ENCODE assay signal across 31 cellular contexts in the genomic region with DNA sequence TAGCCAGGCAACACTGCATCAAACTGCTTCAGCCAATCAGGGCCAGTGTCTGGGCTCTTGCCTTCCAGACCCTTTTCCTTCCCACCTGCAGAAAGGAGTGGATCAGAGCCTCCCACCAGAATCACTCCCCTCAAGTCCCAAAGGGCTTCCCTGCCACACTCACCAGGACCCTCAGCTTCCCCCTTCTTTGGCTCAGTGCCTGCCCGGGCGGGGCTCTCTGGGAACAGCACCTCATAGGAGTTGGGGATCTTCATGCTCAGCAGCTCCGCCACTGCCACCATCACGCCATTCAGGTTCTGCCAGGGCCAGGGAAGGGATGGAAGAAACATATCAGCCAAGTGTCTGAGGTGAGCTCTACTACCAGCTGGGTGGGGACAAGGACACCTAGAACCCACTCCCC. TPM values are rescaled to one million over a fixed set of nuclear protein-coding genes. Genes with fewer than 3 reads are reported as not detected.
DNase-seq lines count a peak whose midpoint lies in the region; ATAC-seq and TF ChIP-seq lines count a peak whose summit lies in the region.
"Had no signal": no experiment of that assay in that cellular context is flagged by ENCODE, and none has a peak within 500 bp of the region (broad histone marks: within the 10 kb centered on the region; RNA-seq: fewer than 3 reads in every experiment).

No MANE protein-coding gene starts in this region.

- no peaks in the 10 kb centered on the region for H3K79me2 ChIP-seq in MM.1S (ENCODE audit: low read length)

- no peaks in the 10 kb centered on the region for H3K9me3 Mint-ChIP-seq in activated CD8-positive, alpha-beta T cell treated with anti-CD3 and anti-CD28 coated beads for 36 hours
- no peaks in the 10 kb centered on the region for H3K9me3 Mint-ChIP-seq in Calu3 (ENCODE audit: low read depth, unreplicated experiment)
- H3K9me3 Mint-ChIP-seq: activated naive CD4-positive, alpha-beta T cell treated with anti-CD3 and anti-CD28 coated beads, Interleukin-2, amount 50 U/mL, for 24 hours; IgD-negative memory B cell; naive B cell; stimulated activated naive CD8-positive, alpha-beta T cell treated with anti-CD3 and anti-CD28 coated beads, Interleukin-15, amount 100 ng/mL, for 72 hours had no signal

- H4K20me1 ChIP-seq in MM.1S (ENCODE audit: insufficient read depth, low read length), result no peaks in the 10 kb centered on the region

- intact Hi-C loops in activated CD8-positive, alpha-beta T cell treated with anti-CD3 and anti-CD28 coated beads for 36 hours (cut with micrococcal nuclease), result no loop called here
- intact Hi-C loops in Calu3 (cut with micrococcal nuclease; ENCODE audit: unreplicated experiment), result no loop called here

- no peaks in the 10 kb centered on the region for H3F3A ChIP-seq in MM.1S (ENCODE audit: insufficient read depth, low read length)

- no peak overlapping the region for H3K4me3 Mint-ChIP-seq in activated CD8-positive, alpha-beta T cell treated with anti-CD3 and anti-CD28 coated beads for 36 hours
- H3K4me3 Mint-ChIP-seq in Calu3 (ENCODE audit: low read depth, unreplicated experiment), result no peak overlapping the region
- H3K4me3 Mint-ChIP-seq: activated naive CD4-positive, alpha-beta T cell treated with anti-CD3 and anti-CD28 coated beads, Interleukin-2, amount 50 U/mL, for 24 hours; IgD-negative memory B cell; stimulated activated naive CD8-positive, alpha-beta T cell treated with anti-CD3 and anti-CD28 coated beads, Interleukin-15, amount 100 ng/mL, for 72 hours had no signal

- peaks cover 34% of the 10 kb centered on the region for H3K36me3 Mint-ChIP-seq in activated CD8-positive, alpha-beta T cell treated with anti-CD3 and anti-CD28 coated beads for 36 hours (ENCODE audit: low read depth)
- H3K36me3 Mint-ChIP-seq in Calu3 (ENCODE audit: insufficient read depth, unreplicated experiment), result peaks cover 35% of the 10 kb centered on the region

- no peaks in the 10 kb centered on the region for H3K27me3 ChIP-seq in MM.1S (replicated peaks; ENCODE audit: insufficient read depth, low read length)
- H3K27me3 ChIP-seq: ascending aorta, ovary had no signal

- H3K4me1 ChIP-seq in MM.1S (ENCODE audit: low read length), result no peaks in the 10 kb centered on the region
- H3K4me1 ChIP-seq: ascending aorta had no signal

- ATAC-seq in activated CD8-positive, alpha-beta T cell treated with anti-CD3 and anti-CD28 coated beads for 36 hours, result no peak
- ATAC-seq in left lobe of liver (no peak), HG02885 (IDR thresholded peaks at IDR 0.05; ENCODE audit: poor library complexity, unreplicated experiment) (no peak)
- ATAC-seq: stimulated activated naive CD8-positive, alpha-beta T cell treated with anti-CD3 and anti-CD28 coated beads, Interleukin-15, amount 100 ng/mL, for 72 hours had no signal

- BruUV-seq in Calu3 (replicated peaks; lab: Mats Ljungman, UMichigan), result no TSS peak

- no peaks in the 10 kb centered on the region for H3K9me2 ChIP-seq in MM.1S (replicated peaks; ENCODE audit: insufficient read depth, low read length)

- H3K4me1 Mint-ChIP-seq in activated CD8-positive, alpha-beta T cell treated with anti-CD3 and anti-CD28 coated beads for 36 hours (ENCODE audit: low read depth), result peaks cover 2% of the 10 kb centered on the region
- H3K4me1 Mint-ChIP-seq in Calu3 (ENCODE audit: low read depth, unreplicated experiment), result no peaks in the 10 kb centered on the region
- H3K4me1 Mint-ChIP-seq: activated naive CD4-positive, alpha-beta T cell treated with anti-CD3 and anti-CD28 coated beads, Interleukin-2, amount 50 U/mL, for 24 hours; stimulated activated naive CD8-positive, alpha-beta T cell treated with anti-CD3 and anti-CD28 coated beads, Interleukin-15, amount 100 ng/mL, for 72 hours had no signal

- no peak overlapping the region for H3K9ac ChIP-seq in MM.1S (ENCODE audit: low read length)

- TF ChIP-seq CTCF in 22Rv1 (IDR thresholded peaks at IDR 0.05) (no peak), Calu3 (IDR thresholded peaks at IDR 0.05; ENCODE audit: unreplicated experiment) (no peak), MM.1S (IDR thresholded peaks at IDR 0.05; ENCODE audit: low read length) (no peak)
- no peak for TF ChIP-seq CTCF in activated CD8-positive, alpha-beta T cell treated with anti-CD3 and anti-CD28 coated beads for 36 hours (IDR thresholded peaks at IDR 0.05)

- peak; percentile 5 for DNase-seq in 8988T
- no peak for DNase-seq in activated CD8-positive, alpha-beta T cell treated with anti-CD3 and anti-CD28 coated beads for 36 hours
- DNase-seq in left lobe of liver (ENCODE audit: low spot score), result peak; percentile 48
- DNase-seq in activated gamma-delta T cell (lab: John Stamatoyannopoulos, UW), result no peak
- no peak for DNase-seq in Calu3
- no peak for DNase-seq in MM.1S
- DNase-seq: activated CD4-positive, alpha-beta T cell treated with anti-CD3 and anti-CD28 coated beads, Interleukin-2, amount 50 U/mL, for 1 hour; activated T-cell treated with anti-CD3 and anti-CD28 coated beads for 4 hours; GOT3; hippocampal formation; left ventricle myocardium inferior; mesendoderm; naive B cell; NCI-H1105; NCI-H187 treated with DMSO at 0.1 percent for 48 hours; NCI-H2171 treated with DMSO at 0.1 percent for 48 hours; NCI-H524; NK-92 treated with Interleukin-12 subunit alpha and Interleukin-12 subunit beta, amount 100 ng/mL, for 24 hours; PC-9; SHP77; stimulated activated naive CD8-positive, alpha-beta T cell treated with anti-CD3 and anti-CD28 coated beads, Interleukin-15, amount 100 ng/mL, for 72 hours; T-helper 9 cell had no signal

- CTCF ChIA-PET in activated CD8-positive, alpha-beta T cell treated with anti-CD3 and anti-CD28 coated beads for 36 hours (lab: Charles Lee), result interaction anchor here (0.8 to 1.8 kb wide), 4 partner anchors 9 to 69 kb away, joined by 3 to 7 read pairs (median 4); no protein-coding TSS in a partner anchor
- CTCF ChIA-PET in Calu3 (lab: Charles Lee), result no interaction called here

- H3K9me3 ChIP-seq in MM.1S (replicated peaks; ENCODE audit: insufficient read depth, low read length), result no peaks in the 10 kb centered on the region
- H3K9me3 ChIP-seq: ascending aorta, left ventricle myocardium inferior, ovary had no signal

- no peak overlapping the region for H3K4me3 ChIP-seq in MM.1S (ENCODE audit: low read length)
- H3K4me3 ChIP-seq: ascending aorta, left ventricle myocardium inferior, ovary, PC-9, skin epidermis had no signal

- H3K27ac ChIP-seq in 22Rv1, result peak overlapping the region; percentile 2; the same call in 1 of the 2 replicates
- H3K27ac ChIP-seq in MM.1S (ENCODE audit: low read length), result no peak overlapping the region
- H3K27ac ChIP-seq: ascending aorta, left ventricle myocardium inferior, ovary, PC-9, skin epidermis had no signal

- no peaks in the 10 kb centered on the region; the same call in 1 of the 2 replicates for H3K36me3 ChIP-seq in MM.1S (replicated peaks; ENCODE audit: insufficient read depth, low read length)
- H3K36me3 ChIP-seq: ovary had no signal

- H2AFZ ChIP-seq in MM.1S (ENCODE audit: low read length), result no peak overlapping the region
- H2AFZ ChIP-seq: PC-9 had no signal

- H3K27me3 Mint-ChIP-seq in activated CD8-positive, alpha-beta T cell treated with anti-CD3 and anti-CD28 coated beads for 36 hours, result no peaks in the 10 kb centered on the region
- H3K27me3 Mint-ChIP-seq in Calu3 (ENCODE audit: unreplicated experiment), result no peaks in the 10 kb centered on the region
- H3K27me3 Mint-ChIP-seq: activated naive CD4-positive, alpha-beta T cell treated with anti-CD3 and anti-CD28 coated beads, Interleukin-2, amount 50 U/mL, for 24 hours; IgD-negative memory B cell; naive B cell; stimulated activated naive CD8-positive, alpha-beta T cell treated with anti-CD3 and anti-CD28 coated beads, Interleukin-15, amount 100 ng/mL, for 72 hours had no signal

- H3K27ac Mint-ChIP-seq in activated CD8-positive, alpha-beta T cell treated with anti-CD3 and anti-CD28 coated beads for 36 hours, result peak overlapping the region; percentile 39
- H3K27ac Mint-ChIP-seq in Calu3 (ENCODE audit: unreplicated experiment), result no peak overlapping the region
- H3K27ac Mint-ChIP-seq: activated naive CD4-positive, alpha-beta T cell treated with anti-CD3 and anti-CD28 coated beads, Interleukin-2, amount 50 U/mL, for 24 hours had no signal

- no peak overlapping the region for H3K4me2 ChIP-seq in MM.1S (ENCODE audit: low read depth, low read length)
- H3K4me2 ChIP-seq: PC-9 had no signal

- POLR2A ChIA-PET in activated CD8-positive, alpha-beta T cell treated with anti-CD3 and anti-CD28 coated beads for 36 hours (lab: Charles Lee), result interaction anchor here (4.4 kb wide), 1 partner anchor 8 kb away, joined by 16 read pairs; no protein-coding TSS in a partner anchor

RNA-seq across cellular contexts. Expression of a gene that starts 9.3 kb away (rescaled TPM):
- total RNA-seq in activated CD8-positive, alpha-beta T cell treated with anti-CD3 and anti-CD28 coated beads for 36 hours, result 10 to 100 TPM; 43.3 to 47.3 TPM
- total RNA-seq in left lobe of liver (27.7 TPM), Calu3 (2022) (34.2 and 36.9 TPM in 2 replicates)

RNA-seq across cellular contexts. Expression of a gene that starts 28.7 kb away (rescaled TPM):
- total RNA-seq in activated CD8-positive, alpha-beta T cell treated with anti-CD3 and anti-CD28 coated beads for 36 hours, result 1 to 10 TPM in 1 of 2 experiments, under 1 TPM in 1; 0.72 to 1.2 TPM
- total RNA-seq in left lobe of liver (not detected), Calu3 (2022) (0.12 and 0.21 TPM in 2 replicates)
- total RNA-seq: ascending aorta had no signal

RNA-seq across cellular contexts. Expression of a gene that starts 32.7 kb away (rescaled TPM):
- 10 to 100 TPM; 57.5 to 62.3 TPM for total RNA-seq in activated CD8-positive, alpha-beta T cell treated with anti-CD3 and anti-CD28 coated beads for 36 hours
- total RNA-seq in left lobe of liver (44.8 TPM), Calu3 (2022) (72.9 and 79.7 TPM in 2 replicates)

RNA-seq across cellular contexts. Expression of a gene that starts 41.9 kb away (rescaled TPM):
- total RNA-seq in activated CD8-positive, alpha-beta T cell treated with anti-CD3 and anti-CD28 coated beads for 36 hours, result 10 to 100 TPM; 18.5 to 19.8 TPM
- 0.18 TPM for total RNA-seq in left lobe of liver
- 2.0 and 2.6 TPM in 2 replicates for total RNA-seq in Calu3 (2022)
- total RNA-seq: ascending aorta, left ventricle myocardium inferior had no signal

RNA-seq across cellular contexts. Expression of a gene that starts 49.7 kb away (rescaled TPM):
- not detected for total RNA-seq in activated CD8-positive, alpha-beta T cell treated with anti-CD3 and anti-CD28 coated beads for 36 hours
- total RNA-seq in left lobe of liver (not detected), Calu3 (2022) (not detected in 2 replicates)
- total RNA-seq: ascending aorta, dermis microvascular lymphatic vessel endothelial cell, left ventricle myocardium inferior, ovary, PC-9, renal cortical epithelial cell had no signal

Comparison
In these comparisons a context has a peak if more than half of its experiments do, and no peak if none do; other contexts are left out.
1. DNase-seq: peak in 8988T (single experiment) and left lobe of liver (single experiment); none in activated CD8-positive, alpha-beta T cell treated with anti-CD3 and anti-CD28 coated beads for 36 hours (single experiment), activated gamma-delta T cell (single experiment), Calu3 (single experiment) and MM.1S (single experiment).